11 cellular contexts compared by ENCODE assay signal in genomic region chr19:46744005-46744691, GRCh38. TPM values are rescaled to one million over a fixed set of nuclear protein-coding genes. Genes with fewer than 3 reads are reported as not detected.
A peak's percentile ranks its signal among the peaks of the same experiment; 100 is the strongest.
DNase-seq lines count a peak whose midpoint lies in the region; ATAC-seq and TF ChIP-seq lines count a peak whose summit lies in the region.
"Had no signal": no experiment of that assay in that cellular context is flagged by ENCODE, and none has a peak within 500 bp of the region (broad histone marks: within the 10 kb centered on the region; RNA-seq: fewer than 3 reads in every experiment).

No MANE protein-coding gene starts in this region.

- peaks cover 12% of the 10 kb centered on the region for H3K36me3 Mint-ChIP-seq in activated T-cell treated with anti-CD3 and anti-CD28 coated beads, Interleukin-2, amount 50 U/mL, for 4 hours (ENCODE audit: insufficient read depth)
- peaks cover 7% of the 10 kb centered on the region for H3K36me3 Mint-ChIP-seq in T-cell
- H3K36me3 Mint-ChIP-seq in stimulated activated memory B cell treated with anti-CD40 and anti-IgM and Interleukin-4, amounts not matched to agents 10 μg/mL and 1 μg/mL and 100 μg/mL, for 72 hours, result peaks cover 19% of the 10 kb centered on the region

- H3K4me1 Mint-ChIP-seq in activated T-cell treated with anti-CD3 and anti-CD28 coated beads, Interleukin-2, amount 50 U/mL, for 4 hours (ENCODE audit: low read depth), result peaks cover 70% of the 10 kb centered on the region
- H3K4me1 Mint-ChIP-seq in T-cell, result peaks cover 66 to 70% (median 69%) of the 10 kb centered on the region in 3 donors
- peaks cover 84% of the 10 kb centered on the region for H3K4me1 Mint-ChIP-seq in stimulated activated memory B cell treated with anti-CD40 and anti-IgM and Interleukin-4, amounts not matched to agents 10 μg/mL and 1 μg/mL and 100 μg/mL, for 72 hours

- no peak for TF ChIP-seq CTCF in fibroblast of pulmonary artery (IDR thresholded peaks at IDR 0.05; ENCODE audit: low read length, missing control alignments)

- no peaks in the 10 kb centered on the region for H3K27me3 Mint-ChIP-seq in activated T-cell treated with anti-CD3 and anti-CD28 coated beads, Interleukin-2, amount 50 U/mL, for 4 hours (ENCODE audit: low read depth)
- no peaks in the 10 kb centered on the region for H3K27me3 Mint-ChIP-seq in T-cell
- H3K27me3 Mint-ChIP-seq in stimulated activated memory B cell treated with anti-CD40 and anti-IgM and Interleukin-4, amounts not matched to agents 10 μg/mL and 1 μg/mL and 100 μg/mL, for 72 hours, result no peaks in the 10 kb centered on the region

- H3K9me3 Mint-ChIP-seq in activated T-cell treated with anti-CD3 and anti-CD28 coated beads, Interleukin-2, amount 50 U/mL, for 4 hours, result no peaks in the 10 kb centered on the region
- no peaks in the 10 kb centered on the region for H3K9me3 Mint-ChIP-seq in T-cell
- H3K9me3 Mint-ChIP-seq in stimulated activated memory B cell treated with anti-CD40 and anti-IgM and Interleukin-4, amounts not matched to agents 10 μg/mL and 1 μg/mL and 100 μg/mL, for 72 hours, result no peaks in the 10 kb centered on the region

- ATAC-seq in activated T-cell treated with anti-CD3 and anti-CD28 coated beads, Interleukin-2, amount 50 U/mL, for 4 hours, result no peak
- ATAC-seq in T-cell (replicated peaks in 1 of 4) (no peak), GM21526 (IDR thresholded peaks at IDR 0.05; ENCODE audit: low FRiP score, unreplicated experiment) (no peak)
- no peak for ATAC-seq in stimulated activated memory B cell treated with anti-CD40 and anti-IgM and Interleukin-4, amounts not matched to agents 10 μg/mL and 1 μg/mL and 100 μg/mL, for 72 hours
- ATAC-seq: foreskin keratinocyte had no signal

- H3K4me3 Mint-ChIP-seq in activated T-cell treated with anti-CD3 and anti-CD28 coated beads, Interleukin-2, amount 50 U/mL, for 4 hours, result peak overlapping the region; percentile 94
- peak overlapping the region; percentile 87 to 90 (median 90) for H3K4me3 Mint-ChIP-seq in T-cell
- peak overlapping the region; percentile 89 for H3K4me3 Mint-ChIP-seq in stimulated activated memory B cell treated with anti-CD40 and anti-IgM and Interleukin-4, amounts not matched to agents 10 μg/mL and 1 μg/mL and 100 μg/mL, for 72 hours

- H3K27ac Mint-ChIP-seq in T-cell, result no peak overlapping the region
- H3K27ac Mint-ChIP-seq in stimulated activated memory B cell treated with anti-CD40 and anti-IgM and Interleukin-4, amounts not matched to agents 10 μg/mL and 1 μg/mL and 100 μg/mL, for 72 hours, result no peak overlapping the region

- CTCF ChIA-PET in T-cell (lab: Charles Lee), result interaction anchor here in 1 of 2 donors (0.6 to 1.5 kb wide), 3 partner anchors 12 to 222 kb away, joined by 3 to 5 read pairs (median 3); no protein-coding TSS in a partner anchor

- peak overlapping the region; percentile 12 for H3K4me3 ChIP-seq in fibroblast of pulmonary artery (replicated peaks; ENCODE audit: low read depth, low read length)

- DNase-seq in activated T-cell treated with anti-CD3 and anti-CD28 coated beads, Interleukin-2, amount 50 U/mL, for 4 hours, result no peak
- no peak for DNase-seq in activated T-cell treated with anti-CD3 and anti-CD28 coated beads, Interleukin-2, amount 50 U/mL, for 48 hours
- no peak for DNase-seq in T-cell
- no peak for DNase-seq in fibroblast of pulmonary artery (ENCODE audit: low read depth)
- no peak for DNase-seq in DMS114 treated with DMSO at 0.1 percent for 48 hours (lab: John Stamatoyannopoulos, UW; ENCODE audit: unreplicated experiment)
- DNase-seq in NCI-H446 treated with DMSO at 0.1 percent for 48 hours (lab: John Stamatoyannopoulos, UW), result no peak
- DNase-seq: COR-L47, foreskin keratinocyte, NCI-H1417 treated with DMSO at 0.1 percent for 48 hours had no signal

- POLR2A ChIA-PET in T-cell (lab: Charles Lee), result no interaction called here

RNA-seq across cellular contexts. Expression of gene FKRP, which starts 1.7 kb away (rescaled TPM):
- total RNA-seq in activated T-cell treated with anti-CD3 and anti-CD28 coated beads, Interleukin-2, amount 50 U/mL, for 4 hours, result 10 to 100 TPM; 26.0 to 31.2 (median 28.9) TPM
- 10 to 100 TPM; 17.8 to 35.3 (median 23.6) TPM for total RNA-seq in T-cell

RNA-seq across cellular contexts. Expression of gene STRN4, which starts 2.1 kb away (rescaled TPM):
- 10 to 100 TPM; 91.3 to 98.0 (median 96.7) TPM for total RNA-seq in activated T-cell treated with anti-CD3 and anti-CD28 coated beads, Interleukin-2, amount 50 U/mL, for 4 hours
- total RNA-seq in T-cell, result 100 to 1,000 TPM in 3 of 5 donors, 10 to 100 TPM in 2; 85.2 to 123 (median 101) TPM

RNA-seq across cellular contexts. Expression of gene PRKD2, which starts 27.2 kb away (rescaled TPM):
- 10 to 100 TPM; 45.3 to 59.8 (median 58.1) TPM for total RNA-seq in activated T-cell treated with anti-CD3 and anti-CD28 coated beads, Interleukin-2, amount 50 U/mL, for 4 hours
- total RNA-seq in T-cell, result 100 to 1,000 TPM; 121 to 145 (median 138) TPM

RNA-seq across cellular contexts. Expression of gene SLC1A5, which starts 44.2 kb away (rescaled TPM):
- total RNA-seq in activated T-cell treated with anti-CD3 and anti-CD28 coated beads, Interleukin-2, amount 50 U/mL, for 4 hours, result 100 to 1,000 TPM; 349 to 439 (median 369) TPM
- 10 to 100 TPM in 4 of 5 donors, 1 to 10 TPM in 1; 7.6 to 50.5 (median 47.7) TPM for total RNA-seq in T-cell
